In genomic region chr19:51108066-51108804, GRCh38 we compare ENCODE assay signal across 8 cellular contexts. TPM values are rescaled to one million over a fixed set of nuclear protein-coding genes. Genes with fewer than 3 reads are reported as not detected.
A peak's percentile ranks its signal among the peaks of the same experiment; 100 is the strongest.
DNase-seq lines count a peak whose midpoint lies in the region; FAIRE-seq and TF ChIP-seq lines count a peak whose summit lies in the region.

TSS of gene CTU1 (minus strand) at chr19:51108409. CDS start at chr19:51104569, 3,840 bp downstream.

- H3K4me1 Mint-ChIP-seq in nephron: peaks cover 19% of the 10 kb centered on the region
- peaks cover 41% of the 10 kb centered on the region for H3K4me1 Mint-ChIP-seq in stimulated activated naive CD8-positive, alpha-beta T cell treated with anti-CD3 and anti-CD28 coated beads, Interleukin-15, Interleukin-2, amounts not matched to agents 100 ng/mL and 50 ng/mL, for 24 hours (ENCODE audit: low read depth)

- H3K9me3 ChIP-seq in Loucy (ENCODE audit: insufficient read depth, low read depth, low read length): no peaks in the 10 kb centered on the region

- peak within 1 kb of the TSS; percentile 42 to 86 (median 80) for H3K27ac Mint-ChIP-seq in nephron
- H3K27ac Mint-ChIP-seq in stimulated activated naive CD8-positive, alpha-beta T cell treated with anti-CD3 and anti-CD28 coated beads, Interleukin-15, Interleukin-2, amounts not matched to agents 100 ng/mL and 50 ng/mL, for 24 hours: peak within 1 kb of the TSS; percentile 97

- TF ChIP-seq CTCF in Loucy (conservative IDR thresholded peaks at IDR 0.05; ENCODE audit: low read length) (no peak), fibroblast of the aortic adventitia (IDR thresholded peaks at IDR 0.05; ENCODE audit: insufficient read depth, low read length) (no peak), nephron (IDR thresholded peaks at IDR 0.05; ENCODE audit: unreplicated experiment in 3 of 3) (no peak)

- no peaks in the 10 kb centered on the region for H3K9me2 ChIP-seq in Loucy (replicated peaks; ENCODE audit: low read depth, low read length)

- 0 out of 2 replicates have a peak, but pooled peaks have one; percentile 33 for TF ChIP-seq POLR2A in H54 (IDR thresholded peaks at IDR 0.05; ENCODE audit: low read depth, low read length)
- peak; percentile 83 for TF ChIP-seq POLR2A in Raji (IDR thresholded peaks at IDR 0.05; ENCODE audit: insufficient read depth, low read depth, low read length)

- no peaks in the 10 kb centered on the region for H3F3A ChIP-seq in Loucy (ENCODE audit: low read depth)

- peak within 1 kb of the TSS; percentile 93 to 97 (median 96) for H3K4me3 Mint-ChIP-seq in nephron
- H3K4me3 Mint-ChIP-seq in stimulated activated naive CD8-positive, alpha-beta T cell treated with anti-CD3 and anti-CD28 coated beads, Interleukin-15, Interleukin-2, amounts not matched to agents 100 ng/mL and 50 ng/mL, for 24 hours: peak within 1 kb of the TSS; percentile 88

- no peaks in the 10 kb centered on the region for H3K36me3 ChIP-seq in Loucy (ENCODE audit: insufficient read depth, low read length)

- peak; percentile 99 for DNase-seq in EL
- peak; percentile 87 for DNase-seq in H54 (ENCODE audit: insufficient read length, low spot score)
- peak; percentile 100 for DNase-seq in activated effector memory CD4-positive, alpha-beta T cell treated with anti-CD3 and anti-CD28 coated beads, Interleukin-2, amount 50 U/mL, for 16 hours
- peak; percentile 99 for DNase-seq in fibroblast of the aortic adventitia (ENCODE audit: low read depth)

- peaks cover 14% of the 10 kb centered on the region for H3K79me2 ChIP-seq in Loucy (ENCODE audit: insufficient read depth, low read length)

- peaks cover 3% of the 10 kb centered on the region for H3K27me3 Mint-ChIP-seq in nephron (ENCODE audit: low read depth)
- no peaks in the 10 kb centered on the region for H3K27me3 Mint-ChIP-seq in stimulated activated naive CD8-positive, alpha-beta T cell treated with anti-CD3 and anti-CD28 coated beads, Interleukin-15, Interleukin-2, amounts not matched to agents 100 ng/mL and 50 ng/mL, for 24 hours

- H3K4me3 ChIP-seq in Loucy (ENCODE audit: low read length, poor library complexity, severe bottlenecking) (peak within 1 kb of the TSS; percentile 83), fibroblast of the aortic adventitia (ENCODE audit: low read depth, low read length) (peak within 1 kb of the TSS; percentile 89)

- FAIRE-seq in H54 (lab: Jason Lieb, UNC): peak; percentile 84

- H3K4me1 ChIP-seq in Loucy (ENCODE audit: insufficient read depth, low read length, poor library complexity, severe bottlenecking): peaks cover 16% of the 10 kb centered on the region

- no peaks in the 10 kb centered on the region for H3K9me3 Mint-ChIP-seq in nephron
- no peaks in the 10 kb centered on the region for H3K9me3 Mint-ChIP-seq in stimulated activated naive CD8-positive, alpha-beta T cell treated with anti-CD3 and anti-CD28 coated beads, Interleukin-15, Interleukin-2, amounts not matched to agents 100 ng/mL and 50 ng/mL, for 24 hours

- peak within 1 kb of the TSS; percentile 79 for H3K9ac ChIP-seq in Loucy (ENCODE audit: low read depth, low read length, poor library complexity, severe bottlenecking)

- H4K20me1 ChIP-seq in Loucy (ENCODE audit: insufficient read depth, low read length, poor library complexity, severe bottlenecking): no peaks in the 10 kb centered on the region

- peak within 1 kb of the TSS; percentile 96 for H3K4me2 ChIP-seq in Loucy (ENCODE audit: low read depth, low read length, poor library complexity, severe bottlenecking)

- H2AFZ ChIP-seq in Loucy (ENCODE audit: low read length): peak within 1 kb of the TSS; percentile 59

- H3K36me3 Mint-ChIP-seq in nephron (ENCODE audit: low read depth): peaks cover 15% of the 10 kb centered on the region
- H3K36me3 Mint-ChIP-seq in stimulated activated naive CD8-positive, alpha-beta T cell treated with anti-CD3 and anti-CD28 coated beads, Interleukin-15, Interleukin-2, amounts not matched to agents 100 ng/mL and 50 ng/mL, for 24 hours (ENCODE audit: low read depth): peaks cover 24% of the 10 kb centered on the region

- no peaks in the 10 kb centered on the region for H3K27me3 ChIP-seq in Loucy (ENCODE audit: insufficient read depth, low read length, poor library complexity, severe bottlenecking)

RNA-seq across cellular contexts. Expression of gene CTU1, which starts in this region (rescaled TPM):
- total RNA-seq in fibroblast of the aortic adventitia (ENCODE audit: low replicate concordance): 3.2 and 6.4 TPM in 2 replicates

Comparison
In these comparisons a context has a peak if more than half of its experiments do, and no peak if none do; other contexts are left out.
1. Peak in every context shown above with its lines: DNase-seq and H3K4me3 ChIP-seq.